14 cellular contexts compared by ENCODE assay signal in genomic region chr2:3641181-3641580, GRCh38. TPM values are rescaled to one million over a fixed set of nuclear protein-coding genes. Genes with fewer than 3 reads are reported as not detected.
"Had no signal": no experiment of that assay in that cellular context is flagged by ENCODE, and none has a peak within 500 bp of the region (broad histone marks: within the 10 kb centered on the region; RNA-seq: fewer than 3 reads in every experiment).

No MANE protein-coding gene starts in this region.

- ATAC-seq: lower lobe of right lung, psoas muscle, right lobe of liver had no signal

- H3K27ac ChIP-seq: adrenal gland, esophagus muscularis mucosa, lower lobe of right lung, psoas muscle, right lobe of liver had no signal

- H3K27ac Mint-ChIP-seq: T-helper 1 cell treated with Interleukin-12 subunit alpha and Interleukin-12 subunit beta and Interleukin-4 antibody, amounts not matched to agents 30 μg/mL and 1 μg/mL, for 36 hours had no signal

- H3K27me3 ChIP-seq: adrenal gland, esophagus muscularis mucosa, right lobe of liver had no signal

- DNase-seq: activated CD4-positive, alpha-beta T cell treated with anti-CD3 and anti-CD28 coated beads, Interleukin-2, amount 50 U/mL, for 4 hours; activated CD4-positive, CD25-positive, alpha-beta regulatory T cell; activated naive CD4-positive, alpha-beta T cell treated with Interleukin-2 at 50 U/mL for 16 hours; activated T-cell treated with anti-CD3 and anti-CD28 coated beads, Interleukin-2, amount 50 U/mL, for 48 hours; caudate nucleus; lower lobe of right lung; midbrain; stimulated activated CD4-positive, alpha-beta T cell treated with anti-CD3 and anti-CD28 coated beads, Interleukin-12 subunit alpha, Interleukin-12 subunit beta, amount 100 ng/mL, for 4 hours; stimulated activated naive CD4-positive, alpha-beta T cell had no signal

- H3K4me1 ChIP-seq: adrenal gland, esophagus muscularis mucosa, lower lobe of right lung, psoas muscle, right lobe of liver had no signal

- H3K4me3 Mint-ChIP-seq: T-helper 1 cell treated with Interleukin-12 subunit alpha and Interleukin-12 subunit beta and Interleukin-4 antibody, amounts not matched to agents 30 μg/mL and 1 μg/mL, for 36 hours had no signal

- H3K9me3 ChIP-seq: adrenal gland, esophagus muscularis mucosa, lower lobe of right lung, psoas muscle, right lobe of liver had no signal

- H3K9me3 Mint-ChIP-seq: T-helper 1 cell treated with Interleukin-12 subunit alpha and Interleukin-12 subunit beta and Interleukin-4 antibody, amounts not matched to agents 30 μg/mL and 1 μg/mL, for 36 hours had no signal

- H3K4me3 ChIP-seq: adrenal gland, esophagus muscularis mucosa, lower lobe of right lung, psoas muscle, right lobe of liver had no signal

- H3K36me3 ChIP-seq: adrenal gland, esophagus muscularis mucosa, lower lobe of right lung, right lobe of liver had no signal

RNA-seq across cellular contexts. Expression of gene ALLC, which starts 16.8 kb away (rescaled TPM):
- total RNA-seq: esophagus muscularis mucosa, lower lobe of right lung, psoas muscle had no signal
- polyA plus RNA-seq: psoas muscle had no signal
